In genomic region chr7:138887872-138888656, GRCh38 we compare ENCODE assay signal across 25 cellular contexts.
A peak's percentile ranks its signal among the peaks of the same experiment; 100 is the strongest.
DNase-seq lines count a peak whose midpoint lies in the region; ATAC-seq and TF ChIP-seq lines count a peak whose summit lies in the region.
"Had no signal": no experiment of that assay in that cellular context is flagged by ENCODE, and none has a peak within 500 bp of the region (broad histone marks: within the 10 kb centered on the region; RNA-seq: fewer than 3 reads in every experiment).

No MANE protein-coding gene starts in this region.

- H2AFZ ChIP-seq in MM.1S (ENCODE audit: low read length) (no peak overlapping the region), smooth muscle cell (ENCODE audit: low read depth) (no peak overlapping the region)

- H3K9me3 Mint-ChIP-seq in CD4-positive, CD25-positive, alpha-beta regulatory T cell: peaks cover 0 to under 1% (median 0%) of the 10 kb centered on the region in 7 donors
- H3K9me3 Mint-ChIP-seq: activated CD8-positive, alpha-beta T cell treated with anti-CD3 and anti-CD28 coated beads for 36 hours; activated naive CD4-positive, alpha-beta T cell treated with anti-CD3 and anti-CD28 coated beads, Interleukin-2, amount 10 ng/mL, durations not matched to agents 7 days and 5 days; activated T-helper 17 cell treated with anti-CD3 and anti-CD28 coated beads, Interleukin-2, amount 50 U/mL, for 72 hours; IgD-negative memory B cell had no signal

- H3K27me3 Mint-ChIP-seq in CD4-positive, CD25-positive, alpha-beta regulatory T cell: peaks cover 8% of the 10 kb centered on the region
- H3K27me3 Mint-ChIP-seq: activated CD4-positive, alpha-beta T cell treated with anti-CD3 and anti-CD28 coated beads for 36 hours; activated CD8-positive, alpha-beta T cell treated with anti-CD3 and anti-CD28 coated beads for 36 hours; activated T-helper 17 cell treated with anti-CD3 and anti-CD28 coated beads, Interleukin-2, amount 50 U/mL, for 72 hours; IgD-negative memory B cell had no signal

- peaks cover 0 to 11% (median 5%) of the 10 kb centered on the region in 4 donors for H3K4me1 Mint-ChIP-seq in CD4-positive, CD25-positive, alpha-beta regulatory T cell
- H3K4me1 Mint-ChIP-seq: activated T-helper 17 cell treated with anti-CD3 and anti-CD28 coated beads, Interleukin-2, amount 50 U/mL, for 72 hours had no signal

- no peaks in the 10 kb centered on the region for H3K36me3 ChIP-seq in CD4-positive, CD25-positive, alpha-beta regulatory T cell (ENCODE audit: control insufficient read depth, insufficient read depth, low read length)
- H3K36me3 ChIP-seq in right lobe of liver (no peaks in the 10 kb centered on the region), MM.1S (replicated peaks; ENCODE audit: insufficient read depth, low read length) (no peaks in the 10 kb centered on the region), smooth muscle cell (ENCODE audit: low read depth) (no peaks in the 10 kb centered on the region)
- H3K36me3 ChIP-seq: right atrium auricular region, spleen had no signal

- no peak for DNase-seq in CD4-positive, CD25-positive, alpha-beta regulatory T cell
- DNase-seq in right lobe of liver (no peak), DMS153 treated with DMSO at 0.1 percent for 48 hours (lab: John Stamatoyannopoulos, UW; ENCODE audit: unreplicated experiment) (no peak), MM.1S (no peak), smooth muscle cell (lab: John Stamatoyannopoulos, UW; ENCODE audit: unreplicated experiment) (no peak)
- DNase-seq: activated CD4-positive, alpha-beta T cell treated with anti-CD3 and anti-CD28 coated beads for 36 hours; activated CD8-positive, alpha-beta memory T cell treated with anti-CD3 and anti-CD28 coated beads, Interleukin-2, amount 50 U/mL, for 48 hours; activated CD8-positive, alpha-beta T cell treated with anti-CD3 and anti-CD28 coated beads for 36 hours; activated naive CD4-positive, alpha-beta T cell treated with anti-CD3 and anti-CD28 coated beads, Interleukin-2, amount 10 ng/mL, durations not matched to agents 7 days and 5 days; amygdala; C1 segment of cervical spinal cord; dorsolateral prefrontal cortex; NCI-H1105; NCI-H187; spleen; stimulated activated CD4-positive, alpha-beta T cell treated with anti-CD3 and anti-CD28 coated beads, Interleukin-2, amount 100 ng/mL, for 24 hours; stimulated activated naive CD8-positive, alpha-beta T cell treated with anti-CD3 and anti-CD28 coated beads, Interleukin-15, Interleukin-2, amounts not matched to agents 100 U/mL and 50 U/mL, for 24 hours; testis had no signal

- H3F3A ChIP-seq in MM.1S (ENCODE audit: insufficient read depth, low read length) (no peaks in the 10 kb centered on the region), smooth muscle cell (ENCODE audit: low read depth) (no peaks in the 10 kb centered on the region)

- H3K4me3 ChIP-seq in CD4-positive, CD25-positive, alpha-beta regulatory T cell (ENCODE audit: low read depth, low read length): no peak overlapping the region
- H3K4me3 ChIP-seq in right lobe of liver (no peak overlapping the region), MM.1S (ENCODE audit: low read length) (no peak overlapping the region), smooth muscle cell (no peak overlapping the region)
- H3K4me3 ChIP-seq: dorsolateral prefrontal cortex, lung, right atrium auricular region, spleen, testis had no signal

- intact Hi-C loops in right lobe of liver (cut with DNase I): no loop called here

- H3K27me3 ChIP-seq in CD4-positive, CD25-positive, alpha-beta regulatory T cell (ENCODE audit: control insufficient read depth, insufficient read depth, low read length): no peaks in the 10 kb centered on the region
- H3K27me3 ChIP-seq in right lobe of liver (no peaks in the 10 kb centered on the region), MM.1S (replicated peaks; ENCODE audit: insufficient read depth, low read length) (no peaks in the 10 kb centered on the region), smooth muscle cell (ENCODE audit: low read depth) (no peaks in the 10 kb centered on the region)
- H3K27me3 ChIP-seq: dorsolateral prefrontal cortex, right atrium auricular region, spleen, testis had no signal

- H3K9me3 ChIP-seq in CD4-positive, CD25-positive, alpha-beta regulatory T cell (ENCODE audit: control insufficient read depth in 2 of 2, low read length in 2 of 2): no peaks in the 10 kb centered on the region
- no peaks in the 10 kb centered on the region for H3K9me3 ChIP-seq in right lobe of liver
- H3K9me3 ChIP-seq in MM.1S (replicated peaks; ENCODE audit: insufficient read depth, low read length): no peaks in the 10 kb centered on the region
- H3K9me3 ChIP-seq in smooth muscle cell (replicated peaks; ENCODE audit: low read depth): no peaks in the 10 kb centered on the region
- H3K9me3 ChIP-seq: right atrium auricular region, spleen, testis had no signal

- H3K27ac Mint-ChIP-seq in CD4-positive, CD25-positive, alpha-beta regulatory T cell: peak overlapping the region in 2 of 3 donors; percentile 69 to 85
- H3K27ac Mint-ChIP-seq: activated CD8-positive, alpha-beta T cell treated with anti-CD3 and anti-CD28 coated beads for 36 hours; activated T-helper 17 cell treated with anti-CD3 and anti-CD28 coated beads, Interleukin-2, amount 50 U/mL, for 72 hours; IgD-negative memory B cell had no signal

- H3K36me3 Mint-ChIP-seq in CD4-positive, CD25-positive, alpha-beta regulatory T cell: no peaks in the 10 kb centered on the region
- H3K36me3 Mint-ChIP-seq: activated naive CD4-positive, alpha-beta T cell treated with anti-CD3 and anti-CD28 coated beads, Interleukin-2, amount 10 ng/mL, durations not matched to agents 7 days and 5 days; IgD-negative memory B cell had no signal

- TF ChIP-seq CTCF in 22Rv1 (IDR thresholded peaks at IDR 0.05) (no peak), VCaP (conservative IDR thresholded peaks at IDR 0.05) (no peak), right lobe of liver (IDR thresholded peaks at IDR 0.05) (no peak), MM.1S (IDR thresholded peaks at IDR 0.05; ENCODE audit: low read length) (no peak), smooth muscle cell (IDR thresholded peaks at IDR 0.05; ENCODE audit: borderline replicate concordance, insufficient read depth, poor library complexity, severe bottlenecking) (no peak)

- WGBS in right lobe of liver (ENCODE audit: insufficient coverage, low coverage, low lambda C conversion rate, missing lambda C conversion rate): 55% methylated on average over 9 of the region's 10 CpGs
- 84% methylated on average over 10 of the region's 10 CpGs for WGBS in smooth muscle cell (ENCODE audit: low lambda C conversion rate)

- no peak overlapping the region for H3K4me3 Mint-ChIP-seq in CD4-positive, CD25-positive, alpha-beta regulatory T cell
- H3K4me3 Mint-ChIP-seq: activated CD4-positive, alpha-beta T cell treated with anti-CD3 and anti-CD28 coated beads for 36 hours; activated CD8-positive, alpha-beta T cell treated with anti-CD3 and anti-CD28 coated beads for 36 hours; activated naive CD4-positive, alpha-beta T cell treated with anti-CD3 and anti-CD28 coated beads, Interleukin-2, amount 10 ng/mL, durations not matched to agents 7 days and 5 days; activated T-helper 17 cell treated with anti-CD3 and anti-CD28 coated beads, Interleukin-2, amount 50 U/mL, for 72 hours; IgD-negative memory B cell had no signal

- no peak overlapping the region for H3K4me2 ChIP-seq in MM.1S (ENCODE audit: low read depth, low read length)
- H3K4me2 ChIP-seq in smooth muscle cell: no peak overlapping the region

- H3K9ac ChIP-seq in MM.1S (ENCODE audit: low read length) (no peak overlapping the region), smooth muscle cell (ENCODE audit: low read depth) (no peak overlapping the region)

- H3K4me1 ChIP-seq in CD4-positive, CD25-positive, alpha-beta regulatory T cell (ENCODE audit: control insufficient read depth, insufficient read depth, low read length, poor library complexity, severe bottlenecking): no peaks in the 10 kb centered on the region
- H3K4me1 ChIP-seq in right lobe of liver (peaks cover 0 to 22% (median 3%) of the 10 kb centered on the region in 4 donors), MM.1S (ENCODE audit: low read length) (no peaks in the 10 kb centered on the region), smooth muscle cell (ENCODE audit: low read depth) (peaks cover 13% of the 10 kb centered on the region)
- H3K4me1 ChIP-seq: right atrium auricular region, testis had no signal

- H3K9me2 ChIP-seq in MM.1S (replicated peaks; ENCODE audit: insufficient read depth, low read length): no peaks in the 10 kb centered on the region

- no peak for TF ChIP-seq POLR2A in right lobe of liver (IDR thresholded peaks at IDR 0.05)

- no peaks in the 10 kb centered on the region for H4K20me1 ChIP-seq in MM.1S (ENCODE audit: insufficient read depth, low read length)
- H4K20me1 ChIP-seq in smooth muscle cell (ENCODE audit: low read depth): no peaks in the 10 kb centered on the region

- ATAC-seq in CD4-positive, CD25-positive, alpha-beta regulatory T cell (ENCODE audit: low read depth in 2 of 2): no peak
- ATAC-seq in right lobe of liver (peak; percentile 52 to 60 (median 56)), HG03025 (IDR thresholded peaks at IDR 0.05; ENCODE audit: low FRiP score, unreplicated experiment) (no peak)
- ATAC-seq: activated CD4-positive, alpha-beta T cell treated with anti-CD3 and anti-CD28 coated beads for 36 hours; activated CD8-positive, alpha-beta T cell treated with anti-CD3 and anti-CD28 coated beads for 36 hours; activated T-helper 17 cell treated with anti-CD3 and anti-CD28 coated beads, Interleukin-2, amount 50 U/mL, for 72 hours; stimulated activated naive CD8-positive, alpha-beta T cell treated with anti-CD3 and anti-CD28 coated beads, Interleukin-15, Interleukin-2, amounts not matched to agents 100 U/mL and 50 U/mL, for 24 hours had no signal

- H3K79me2 ChIP-seq in MM.1S (ENCODE audit: low read length): no peaks in the 10 kb centered on the region
- H3K79me2 ChIP-seq in smooth muscle cell (ENCODE audit: low read depth): no peaks in the 10 kb centered on the region

- peak overlapping the region; percentile 93 for H3K27ac ChIP-seq in 22Rv1
- no peak overlapping the region for H3K27ac ChIP-seq in CD4-positive, CD25-positive, alpha-beta regulatory T cell (ENCODE audit: insufficient read depth, low read length, poor library complexity, severe bottlenecking)
- peak overlapping the region; percentile 27 for H3K27ac ChIP-seq in VCaP
- H3K27ac ChIP-seq in right lobe of liver: no peak overlapping the region
- H3K27ac ChIP-seq in MM.1S (ENCODE audit: low read length): no peak overlapping the region
- no peak overlapping the region for H3K27ac ChIP-seq in smooth muscle cell (ENCODE audit: low read depth)
- H3K27ac ChIP-seq: right atrium auricular region, spleen, testis had no signal

Comparison
In these comparisons a context has a peak if more than half of its experiments do, and no peak if none do; other contexts are left out.
1. H3K27ac ChIP-seq: peak in 22Rv1 (single experiment) and VCaP (single experiment); none in CD4-positive, CD25-positive, alpha-beta regulatory T cell (single experiment), right lobe of liver (0 of 3), MM.1S (single experiment) and smooth muscle cell (single experiment).
2. ATAC-seq: peak in right lobe of liver (4 of 4); none in CD4-positive, CD25-positive, alpha-beta regulatory T cell (0 of 2) and HG03025 (single experiment).